ENCODE assay signal across 8 cellular contexts in the genomic region with DNA sequence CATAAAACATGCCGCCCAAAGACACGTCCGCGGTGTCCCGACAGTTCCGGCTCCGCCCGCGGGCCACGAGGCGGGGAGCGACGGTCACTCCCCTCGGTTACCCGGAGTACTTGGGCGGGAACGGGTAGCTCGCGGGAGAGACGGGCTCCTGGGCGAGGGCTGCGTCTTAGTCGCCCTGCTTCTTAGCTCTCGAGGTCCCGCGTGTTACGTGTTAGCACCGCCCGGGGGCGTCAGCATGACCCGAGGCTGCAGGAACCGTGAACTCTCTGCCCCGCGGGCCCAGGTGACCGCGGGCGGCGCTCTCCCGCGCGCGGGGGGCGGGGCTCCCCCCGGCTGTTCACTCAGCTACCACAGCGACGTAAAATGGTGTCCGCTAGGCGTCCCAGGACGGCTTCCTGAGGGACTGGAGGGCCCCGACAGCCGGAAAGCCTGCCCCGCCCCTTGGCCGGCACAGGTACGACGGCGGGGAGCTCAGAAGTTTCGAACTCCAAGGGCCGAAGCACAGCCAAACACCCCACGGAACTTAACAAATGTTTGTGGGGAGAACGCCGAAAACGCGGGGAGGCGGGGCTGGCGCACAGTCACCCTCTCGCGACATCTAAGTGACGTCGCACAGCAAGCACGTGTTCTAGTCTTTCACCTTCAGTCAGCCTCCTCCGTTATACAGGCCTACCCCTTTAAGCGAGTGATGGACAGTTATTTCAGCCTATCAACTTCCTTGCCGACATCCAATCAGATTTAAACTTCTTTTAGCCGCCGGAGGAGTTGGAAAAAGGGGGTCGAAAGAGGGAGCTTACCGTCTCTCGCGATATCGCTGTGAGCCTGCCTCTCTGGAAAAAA. TPM values are rescaled to one million over a fixed set of nuclear protein-coding genes. Genes with fewer than 3 reads are reported as not detected.
DNase-seq lines count a peak whose midpoint lies in the region; ATAC-seq and TF ChIP-seq lines count a peak whose summit lies in the region.

No MANE protein-coding gene starts in this region.

- H2AK9ac ChIP-seq in IMR-90 (replicated peaks; ENCODE audit: low read depth, low read length, poor library complexity), result peak overlapping the region; percentile 90

- H3K14ac ChIP-seq in IMR-90 (replicated peaks; ENCODE audit: low read depth, low read length), result peak overlapping the region; percentile 87; the same call in 1 of the 2 replicates

- H4K20me1 ChIP-seq in IMR-90 (ENCODE audit: insufficient read depth, low read length) (peaks cover 35% of the 10 kb centered on the region), OCI-LY3 (ENCODE audit: insufficient read depth, low read length) (peaks cover 34% of the 10 kb centered on the region)

- H3K36me3 ChIP-seq in IMR-90 (ENCODE audit: control insufficient read depth, insufficient read depth, low read length) (peaks cover 17% of the 10 kb centered on the region), OCI-LY3 (replicated peaks; ENCODE audit: low read depth, low read length) (peaks cover 29% of the 10 kb centered on the region), muscle layer of duodenum (ENCODE audit: control insufficient read depth in 1 of 2, insufficient read depth in 2 of 2, low read length in 2 of 2) (peaks cover 23 to 25% of the 10 kb centered on the region in 2 donors)

- H3K18ac ChIP-seq in IMR-90 (ENCODE audit: low read depth, low read length), result peak overlapping the region; percentile 40

- peak; percentile 47 for TF ChIP-seq CTCF in IMR-90 (conservative IDR thresholded peaks at IDR 0.05; ENCODE audit: low read depth, low read length)
- TF ChIP-seq CTCF in OCI-LY3 (IDR thresholded peaks at IDR 0.05; ENCODE audit: low read depth, low read length), result peak; percentile 44

- H3K23ac ChIP-seq in IMR-90 (ENCODE audit: low read depth, low read length), result peak overlapping the region; percentile 72

- H2BK15ac ChIP-seq in IMR-90 (ENCODE audit: low read depth, low read length), result peak overlapping the region; percentile 16; the same call in 2 of the 3 replicates

- intact Hi-C loops in IMR-90 (cut with micrococcal nuclease), result loop anchor here (1.0 to 2.0 kb wide), 3 partner anchors 52 to 122 kb away; partner anchors contain the start of genes LAMTOR5 and SLC16A4

- H3K9me1 ChIP-seq in IMR-90 (ENCODE audit: insufficient read depth, low read length), result peaks cover 12% of the 10 kb centered on the region

- CTCF ChIA-PET in IMR-90 (lab: Yijun Ruan, JAX), result interaction anchor here (0.6 to 3.0 kb wide), 8 partner anchors 11 to 158 kb away, joined by 3 to 9 read pairs (median 4); no protein-coding TSS in a partner anchor

- peaks cover 62% of the 10 kb centered on the region for H3K79me2 ChIP-seq in OCI-LY3 (ENCODE audit: low read length)

- peaks cover 0 to 34% of the 10 kb centered on the region in 2 experiments; a peak in 2 of 4 replicates for H3K79me1 ChIP-seq in IMR-90 (ENCODE audit: low read depth in 1 of 2, low read length in 2 of 2)

- in situ Hi-C loops in IMR-90 (cut with MboI; ENCODE audit: low sequenced_read_pairs), result loop anchor here (10.0 kb wide), 1 partner anchor 126 kb away; no protein-coding TSS in a partner anchor

- TF ChIP-seq RAD21 in IMR-90 (IDR thresholded peaks at IDR 0.05; ENCODE audit: low read length), result no peak; the same call in none of the 2 replicates

- dilution Hi-C loops in IMR-90 (cut with HindIII; ENCODE audit: low sequenced_read_pairs, unreplicated experiment), result no loop called here

- TF ChIP-seq POLR2A in IMR-90 (IDR thresholded peaks at IDR 0.05; ENCODE audit: low read depth, low read length) (peak; percentile 85), erythroblast (IDR thresholded peaks at IDR 0.05; ENCODE audit: low read length) (peak; percentile 74)

- peak overlapping the region; percentile 53 for H3K9ac ChIP-seq in IMR-90 (ENCODE audit: low read depth, low read length)
- peak overlapping the region; percentile 99 for H3K9ac ChIP-seq in OCI-LY3 (ENCODE audit: low read length)

- WGBS in IMR-90 (ENCODE audit: extremely low coverage in 2 of 2, insufficient read length in 1 of 2), 2 experiments, result 0% methylated on average over 35 of the region's 80 CpGs; no CpG with 5 or more reads in 1 of the 2 experiments

- no peak overlapping the region; the same call in 1 of the 2 replicates for H2BK20ac ChIP-seq in IMR-90 (ENCODE audit: low read depth, low read length)

- ATAC-seq in GM21529 (IDR thresholded peaks at IDR 0.05; ENCODE audit: unreplicated experiment), result peak; percentile 70
- peak; percentile 76 for ATAC-seq in IMR-90 (ENCODE audit: low read depth)

- peak overlapping the region; percentile 62 for H3K56ac ChIP-seq in IMR-90 (ENCODE audit: extremely low read depth, insufficient read depth, low read length)

- H3K27ac ChIP-seq in IMR-90 (ENCODE audit: insufficient read depth, low read length) (peak overlapping the region; percentile 79), OCI-LY3 (ENCODE audit: low read length) (peak overlapping the region; percentile 95), muscle layer of duodenum (ENCODE audit: low read length) (peak overlapping the region; percentile 99)

- POLR2A ChIA-PET in IMR-90 (lab: Charles Lee; ENCODE audit: unreplicated experiment), result no interaction called here

- H3K27me3 ChIP-seq in IMR-90 (ENCODE audit: control insufficient read depth, insufficient read depth, low read length), result no peaks in the 10 kb centered on the region
- H3K27me3 ChIP-seq in OCI-LY3 (ENCODE audit: low read depth, low read length), result no peaks in the 10 kb centered on the region
- H3K27me3 ChIP-seq in muscle layer of duodenum (ENCODE audit: low read depth, low read length), result no peaks in the 10 kb centered on the region

- H3K4ac ChIP-seq in IMR-90 (ENCODE audit: low read depth, low read length), result peak overlapping the region; percentile 77

- peak overlapping the region; percentile 73 for H2BK5ac ChIP-seq in IMR-90 (ENCODE audit: low read depth, low read length, poor library complexity, severe bottlenecking)

- H3K4me2 ChIP-seq in IMR-90 (ENCODE audit: low read depth, low read length) (peak overlapping the region; percentile 95), OCI-LY3 (ENCODE audit: low read length) (peak overlapping the region; percentile 99)

- peak overlapping the region; percentile 97 for H4K91ac ChIP-seq in IMR-90 (ENCODE audit: insufficient read depth, low read depth, low read length)

- H2AK5ac ChIP-seq in IMR-90 (ENCODE audit: low read depth, low read length), result no peak overlapping the region

- H3K4me3 ChIP-seq in IMR-90 (ENCODE audit: insufficient read depth, low read depth, low read length) (peak overlapping the region; percentile 62), OCI-LY3 (ENCODE audit: low read length) (peak overlapping the region; percentile 91), muscle layer of duodenum (ENCODE audit: low read depth in 1 of 2, low read length in 2 of 2) (peak overlapping the region; percentile 95 to 96)

- H4K5ac ChIP-seq in IMR-90 (ENCODE audit: low read depth, low read length), result peak overlapping the region; percentile 87

- H2BK120ac ChIP-seq in IMR-90 (ENCODE audit: low read depth, low read length), result peak overlapping the region; percentile 78

- BruUV-seq in IMR-90 (replicated peaks; lab: Mats Ljungman, UMichigan), result no TSS peak

- H3K4me1 ChIP-seq in IMR-90 (ENCODE audit: control insufficient read depth, insufficient read depth, low read length) (peaks cover 18% of the 10 kb centered on the region), OCI-LY3 (ENCODE audit: low read length) (peaks cover 35% of the 10 kb centered on the region), muscle layer of duodenum (ENCODE audit: control insufficient read depth in 1 of 2, insufficient read depth in 2 of 2, low read length in 2 of 2) (peaks cover 28 to 37% of the 10 kb centered on the region in 2 donors)

- H3K9me3 ChIP-seq in IMR-90 (ENCODE audit: control insufficient read depth, insufficient read depth, low read length) (no peaks in the 10 kb centered on the region), OCI-LY3 (ENCODE audit: insufficient read depth, low read length) (no peaks in the 10 kb centered on the region), muscle layer of duodenum (ENCODE audit: control insufficient read depth in 1 of 2, low read length in 2 of 2) (no peaks in the 10 kb centered on the region)

- H2AFZ ChIP-seq in IMR-90 (replicated peaks; ENCODE audit: low read length, poor library complexity) (peak overlapping the region; percentile 97), OCI-LY3 (ENCODE audit: low read depth, low read length) (peak overlapping the region; percentile 96)

- DNase-seq in DMS 273 (lab: John Stamatoyannopoulos, UW; ENCODE audit: unreplicated experiment), result peak; percentile 100
- DNase-seq in IMR-90, result no peak
- peak; percentile 93 for DNase-seq in activated T-cell treated with anti-CD3 and anti-CD28 coated beads for 4 hours
- DNase-seq in erythroblast (lab: John Stamatoyannopoulos, UW), result peak; percentile 100
- DNase-seq in stimulated activated CD8-positive, alpha-beta memory T cell treated with anti-CD3 and anti-CD28 coated beads, Interleukin-7, amount 100 ng/mL, for 4 hours (ENCODE audit: low read depth in 2 of 2), result peak; percentile 89 to 93

- H4K8ac ChIP-seq in IMR-90 (ENCODE audit: low read depth in 2 of 2, low read length in 2 of 2), result peak overlapping the region; percentile 86 to 94

TF ChIP-seq in IMR-90, 13 proteins besides CTCF, POLR2A, EP300 and RAD21 (continues in another document):
- TF ChIP-seq, protein P1, sequence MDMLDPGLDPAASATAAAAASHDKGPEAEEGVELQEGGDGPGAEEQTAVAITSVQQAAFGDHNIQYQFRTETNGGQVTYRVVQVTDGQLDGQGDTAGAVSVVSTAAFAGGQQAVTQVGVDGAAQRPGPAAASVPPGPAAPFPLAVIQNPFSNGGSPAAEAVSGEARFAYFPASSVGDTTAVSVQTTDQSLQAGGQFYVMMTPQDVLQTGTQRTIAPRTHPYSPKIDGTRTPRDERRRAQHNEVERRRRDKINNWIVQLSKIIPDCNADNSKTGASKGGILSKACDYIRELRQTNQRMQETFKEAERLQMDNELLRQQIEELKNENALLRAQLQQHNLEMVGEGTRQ (IDR thresholded peaks at IDR 0.05; ENCODE audit: low read depth, low read length), result peak; percentile 79; the same call in 1 of the 2 replicates
- TF ChIP-seq NFE2L2 (IDR thresholded peaks at IDR 0.05; ENCODE audit: low read depth, low read length) (no peak), FOS (IDR thresholded peaks at IDR 0.05; ENCODE audit: low read depth, low read length) (peak; percentile 49), MXI1 (IDR thresholded peaks at IDR 0.05; ENCODE audit: borderline replicate concordance, low read depth, low read length) (peak; percentile 84), CEBPB (IDR thresholded peaks at IDR 0.05; ENCODE audit: low read depth, low read length) (no peak)

RNA-seq across cellular contexts. Expression of gene RBM15, which starts 0.8 kb away (rescaled TPM):
- 31.7 and 32.2 TPM in 2 replicates for total RNA-seq in IMR-90 (2012; rRNA removed)
- polyA plus RNA-seq in IMR-90 (2012; rRNA removed), result 6.2 and 6.3 TPM in 2 replicates
- polyA plus RNA-seq in IMR-90 (2012; cell fraction: cytosol; rRNA removed), result 3.9 and 4.2 TPM in 2 replicates
- 6.3 and 7.4 TPM in 2 replicates for polyA plus RNA-seq in IMR-90 (2012; cell fraction: nucleus; rRNA removed; ENCODE audit: low replicate concordance)

RNA-seq across cellular contexts. Expression of gene SLC16A4, which starts 52.4 kb away (rescaled TPM):
- 65.2 and 73.0 TPM in 2 replicates for total RNA-seq in IMR-90 (2012; rRNA removed)
- polyA plus RNA-seq in IMR-90 (2012; rRNA removed), result 20.8 and 27.7 TPM in 2 replicates
- polyA plus RNA-seq in IMR-90 (2012; cell fraction: cytosol; rRNA removed), result 8.6 and 10.3 TPM in 2 replicates
- polyA plus RNA-seq in IMR-90 (2012; cell fraction: nucleus; rRNA removed; ENCODE audit: low replicate concordance), result 2.4 and 16.3 TPM in 2 replicates
